32 cellular contexts compared by ENCODE assay signal in the genomic region with DNA sequence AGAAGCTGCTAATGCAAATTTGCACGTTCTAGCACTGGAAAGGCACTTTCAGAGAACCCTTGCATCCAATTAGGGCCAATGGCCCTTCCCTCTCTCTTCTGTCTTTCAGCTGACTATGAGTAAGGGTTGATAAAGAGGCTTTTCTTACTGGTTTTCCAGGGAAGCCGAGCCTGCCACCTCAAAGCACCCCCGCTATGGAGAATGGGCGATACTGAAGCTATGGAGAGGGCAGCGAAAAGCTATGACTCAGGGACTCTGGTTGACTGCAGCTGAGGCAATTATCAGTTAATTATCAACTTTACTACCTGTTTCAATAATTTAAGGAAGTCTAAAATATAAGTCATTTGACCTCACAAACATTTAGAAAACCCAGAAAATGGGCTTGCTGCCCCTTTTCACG.
DNase-seq lines count a peak whose midpoint lies in the region; ATAC-seq, FAIRE-seq and TF ChIP-seq lines count a peak whose summit lies in the region.
"Had no signal": no experiment of that assay in that cellular context is flagged by ENCODE, and none has a peak within 500 bp of the region (broad histone marks: within the 10 kb centered on the region; RNA-seq: fewer than 3 reads in every experiment).

No MANE protein-coding gene starts in this region.

- WGBS in A549 (ENCODE audit: missing lambda C conversion rate), result 17% methylated on average over 6 of the region's 6 CpGs

- H3K4me1 ChIP-seq in A549, result 0 out of 3 replicates have a peak, but pooled peaks cover 7% of the 10 kb centered on the region
- H3K4me1 ChIP-seq: HAP-1, left ventricle myocardium inferior, right lobe of liver, spleen had no signal

- peak overlapping the region; percentile 10; the same call in 1 of the 2 replicates for H3K27ac Mint-ChIP-seq in HFFc6
- no peak overlapping the region for H3K27ac Mint-ChIP-seq in WTC11
- H3K27ac Mint-ChIP-seq: activated T-helper 1 cell treated with anti-CD3 and anti-CD28 coated beads, Interleukin-12 subunit alpha, Interleukin-12 subunit beta, Interleukin-2, Interleukin-4 antibody, amounts not matched to agents 30 ng/mL and 10 ng/mL and 1 ng/mL, durations not matched to agents 14 hours and 24 hours and 36 hours; CD4-positive, CD25-positive, alpha-beta regulatory T cell; mesothelial cell of epicardium; stimulated activated naive CD8-positive, alpha-beta T cell treated with anti-CD3 and anti-CD28 coated beads, Interleukin-15, Interleukin-2, amounts not matched to agents 100 ng/mL and 50 ng/mL, for 24 hours; T-helper 17 cell had no signal

- ATAC-seq in A549 (no peak), WTC11 (peak; percentile 48), GM21576 (IDR thresholded peaks at IDR 0.05; ENCODE audit: unreplicated experiment) (no peak)
- ATAC-seq: GM12878, right lobe of liver, T-helper 17 cell had no signal

- H3K36me3 Mint-ChIP-seq in HFFc6 (ENCODE audit: low read depth) (peaks cover 18% of the 10 kb centered on the region), WTC11 (no peaks in the 10 kb centered on the region)
- H3K36me3 Mint-ChIP-seq: CD4-positive, CD25-positive, alpha-beta regulatory T cell; mesothelial cell of epicardium had no signal

- POLR2A ChIA-PET in A549 (lab: Yijun Ruan, JAX), result no interaction called here
- POLR2A ChIA-PET in WTC11 (lab: Charles Lee), result no interaction called here

- CTCF ChIA-PET in A549 (lab: Yijun Ruan, JAX), result no interaction called here
- CTCF ChIA-PET in WTC11 (lab: Charles Lee), result no interaction called here

- TF ChIP-seq CTCF in A549 (IDR thresholded peaks at IDR 0.05), result no peak
- no peak for TF ChIP-seq CTCF in HFFc6 (IDR thresholded peaks at IDR 0.05)
- TF ChIP-seq CTCF in WTC11 (IDR thresholded peaks at IDR 0.05), result no peak
- no peak for TF ChIP-seq CTCF in kidney epithelial cell (IDR thresholded peaks at IDR 0.05; ENCODE audit: insufficient read depth, low read length, poor library complexity, severe bottlenecking)

- no peaks in the 10 kb centered on the region for H3K36me3 ChIP-seq in kidney epithelial cell (ENCODE audit: control insufficient read depth, insufficient read depth, low read length)
- H3K36me3 ChIP-seq: HAP-1, left ventricle myocardium inferior, right lobe of liver, spleen, thoracic aorta had no signal

- H3K4me2 ChIP-seq in A549, result peak overlapping the region; percentile 64
- H3K4me2 ChIP-seq: SK-N-SH had no signal

- DNase-seq in A549 (ENCODE audit: low read depth in 1 of 2, low spot score in 1 of 2), result peak in 1 of 2 experiments; percentile 3
- DNase-seq in HFFc6, result no peak
- DNase-seq in WTC11 (ENCODE audit: low spot score), result no peak
- peak; percentile 92 for DNase-seq in kidney epithelial cell (ENCODE audit: low read depth)
- no peak for DNase-seq in putamen (ENCODE audit: low spot score)
- DNase-seq in NCI-H524 (lab: John Stamatoyannopoulos, UW), result no peak
- DNase-seq in dermis blood vessel endothelial cell, result no peak
- DNase-seq: activated CD4-positive, alpha-beta T cell treated with anti-CD3 and anti-CD28 coated beads, Interleukin-2, amount 50 U/mL, for 48 hours; activated CD4-positive, CD25-positive, alpha-beta regulatory T cell treated with anti-CD3 and anti-CD28 coated beads, Interleukin-2, amount 50 U/mL, for 72 hours; activated naive CD4-positive, alpha-beta T cell treated with Interleukin-2 at 50 U/mL for 16 hours; AML-193; CD4-positive, CD25-positive, alpha-beta regulatory T cell; central memory CD4-positive, alpha-beta T cell; left ventricle myocardium inferior; NCI-H1048; NCI-H1694; NCI-H2171; right lobe of liver; SK-N-SH; spleen; stimulated activated CD4-positive, alpha-beta T cell treated with anti-CD3 and anti-CD28 coated beads, Interleukin-2, amount 100 ng/mL, for 24 hours; T-helper 17 cell had no signal

- no peak for TF ChIP-seq POLR2A in A549 (IDR thresholded peaks at IDR 0.05; ENCODE audit: low read length)

- H3K4me3 Mint-ChIP-seq in HFFc6 (no peak overlapping the region), WTC11 (no peak overlapping the region)
- H3K4me3 Mint-ChIP-seq: activated T-helper 1 cell treated with anti-CD3 and anti-CD28 coated beads, Interleukin-12 subunit alpha, Interleukin-12 subunit beta, Interleukin-2, Interleukin-4 antibody, amounts not matched to agents 30 ng/mL and 10 ng/mL and 1 ng/mL, durations not matched to agents 14 hours and 24 hours and 36 hours; CD4-positive, CD25-positive, alpha-beta regulatory T cell; mesothelial cell of epicardium; stimulated activated naive CD8-positive, alpha-beta T cell treated with anti-CD3 and anti-CD28 coated beads, Interleukin-15, Interleukin-2, amounts not matched to agents 100 ng/mL and 50 ng/mL, for 24 hours; T-helper 17 cell had no signal

- H3K9me3 ChIP-seq in A549, result no peaks in the 10 kb centered on the region
- H3K9me3 ChIP-seq: HAP-1, left ventricle myocardium inferior, right lobe of liver, SK-N-SH, spleen, thoracic aorta had no signal

- TF ChIP-seq RAD21 in A549 (conservative IDR thresholded peaks at IDR 0.05 in 1 of 2, IDR thresholded peaks at IDR 0.05 in 1 of 2), result no peak

- H3K4me1 Mint-ChIP-seq in HFFc6 (ENCODE audit: low read depth), result peaks cover 21% of the 10 kb centered on the region
- H3K4me1 Mint-ChIP-seq in WTC11, result peaks cover 7% of the 10 kb centered on the region; the same call in 1 of the 2 replicates
- H3K4me1 Mint-ChIP-seq: CD4-positive, CD25-positive, alpha-beta regulatory T cell; T-helper 17 cell had no signal

- H3K4me3 ChIP-seq in A549, result no peak overlapping the region
- H3K4me3 ChIP-seq in kidney epithelial cell (ENCODE audit: low read depth, low read length), result no peak overlapping the region
- H3K4me3 ChIP-seq: GM12878, HAP-1, left ventricle myocardium inferior, right lobe of liver, spleen, thoracic aorta had no signal

- H3K9me3 Mint-ChIP-seq in HFFc6, result no peaks in the 10 kb centered on the region
- no peaks in the 10 kb centered on the region for H3K9me3 Mint-ChIP-seq in WTC11
- H3K9me3 Mint-ChIP-seq: CD4-positive, CD25-positive, alpha-beta regulatory T cell; stimulated activated naive CD8-positive, alpha-beta T cell treated with anti-CD3 and anti-CD28 coated beads, Interleukin-15, Interleukin-2, amounts not matched to agents 100 ng/mL and 50 ng/mL, for 24 hours had no signal

- H3K27me3 ChIP-seq in kidney epithelial cell (ENCODE audit: control insufficient read depth, insufficient read depth, low read length), result no peaks in the 10 kb centered on the region
- H3K27me3 ChIP-seq: right lobe of liver, spleen had no signal

- no peak for TF ChIP-seq EP300 in A549 (IDR thresholded peaks at IDR 0.05)

- peak overlapping the region in 1 of 2 experiments; percentile 43; a peak in 2 of 6 replicates for H3K27ac ChIP-seq in A549
- H3K27ac ChIP-seq: left ventricle myocardium inferior, right lobe of liver, spleen, thoracic aorta had no signal

- H3K27me3 Mint-ChIP-seq in HFFc6 (ENCODE audit: insufficient read depth) (no peaks in the 10 kb centered on the region), WTC11 (ENCODE audit: low read depth) (no peaks in the 10 kb centered on the region)
- H3K27me3 Mint-ChIP-seq: CD4-positive, CD25-positive, alpha-beta regulatory T cell; stimulated activated naive CD8-positive, alpha-beta T cell treated with anti-CD3 and anti-CD28 coated beads, Interleukin-15, Interleukin-2, amounts not matched to agents 100 ng/mL and 50 ng/mL, for 24 hours; T-helper 17 cell had no signal

- no peak for FAIRE-seq in A549 (lab: Jason Lieb, UNC)
- FAIRE-seq: A204.1, frontal cortex, GM12878, TTC549 had no signal

TF ChIP-seq in A549, 52 proteins besides CTCF, POLR2A, EP300 and RAD21 (continues in another document):
- TF ChIP-seq RNF2 (IDR thresholded peaks at IDR 0.05; ENCODE audit: borderline replicate concordance, low read depth), result no peak
- no peak for TF ChIP-seq NR3C1 (IDR thresholded peaks at IDR 0.05)
- TF ChIP-seq, protein P1, sequence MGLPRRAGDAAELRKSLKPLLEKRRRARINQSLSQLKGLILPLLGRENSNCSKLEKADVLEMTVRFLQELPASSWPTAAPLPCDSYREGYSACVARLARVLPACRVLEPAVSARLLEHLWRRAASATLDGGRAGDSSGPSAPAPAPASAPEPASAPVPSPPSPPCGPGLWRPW (IDR thresholded peaks at IDR 0.05), result no peak
- TF ChIP-seq ZNF302 (CRISPR knock-in tag; IDR thresholded peaks at IDR 0.05), result no peak
- no peak for TF ChIP-seq EHMT2 (IDR thresholded peaks at IDR 0.05; ENCODE audit: low read depth)
- no peak for TF ChIP-seq NFE2L2 (conservative IDR thresholded peaks at IDR 0.05; ENCODE audit: low read length)
- TF ChIP-seq TFCP2L1 (CRISPR knock-in tag; IDR thresholded peaks at IDR 0.05), result no peak
- no peak for TF ChIP-seq CBX8 (IDR thresholded peaks at IDR 0.05)

TF ChIP-seq in WTC11, 78 proteins besides CTCF, POLR2A, EP300 and RAD21:
- TF ChIP-seq, protein P2, sequence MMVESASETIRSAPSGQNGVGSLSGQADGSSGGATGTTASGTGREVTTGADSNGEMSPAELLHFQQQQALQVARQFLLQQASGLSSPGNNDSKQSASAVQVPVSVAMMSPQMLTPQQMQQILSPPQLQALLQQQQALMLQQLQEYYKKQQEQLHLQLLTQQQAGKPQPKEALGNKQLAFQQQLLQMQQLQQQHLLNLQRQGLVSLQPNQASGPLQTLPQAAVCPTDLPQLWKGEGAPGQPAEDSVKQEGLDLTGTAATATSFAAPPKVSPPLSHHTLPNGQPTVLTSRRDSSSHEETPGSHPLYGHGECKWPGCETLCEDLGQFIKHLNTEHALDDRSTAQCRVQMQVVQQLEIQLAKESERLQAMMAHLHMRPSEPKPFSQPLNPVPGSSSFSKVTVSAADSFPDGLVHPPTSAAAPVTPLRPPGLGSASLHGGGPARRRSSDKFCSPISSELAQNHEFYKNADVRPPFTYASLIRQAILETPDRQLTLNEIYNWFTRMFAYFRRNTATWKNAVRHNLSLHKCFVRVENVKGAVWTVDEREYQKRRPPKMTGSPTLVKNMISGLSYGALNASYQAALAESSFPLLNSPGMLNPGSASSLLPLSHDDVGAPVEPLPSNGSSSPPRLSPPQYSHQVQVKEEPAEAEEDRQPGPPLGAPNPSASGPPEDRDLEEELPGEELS (CRISPR knock-in tag; IDR thresholded peaks at IDR 0.05), result no peak
- TF ChIP-seq, protein P3, sequence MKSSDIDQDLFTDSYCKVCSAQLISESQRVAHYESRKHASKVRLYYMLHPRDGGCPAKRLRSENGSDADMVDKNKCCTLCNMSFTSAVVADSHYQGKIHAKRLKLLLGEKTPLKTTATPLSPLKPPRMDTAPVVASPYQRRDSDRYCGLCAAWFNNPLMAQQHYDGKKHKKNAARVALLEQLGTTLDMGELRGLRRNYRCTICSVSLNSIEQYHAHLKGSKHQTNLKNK (CRISPR knock-in tag; IDR thresholded peaks at IDR 0.05), result no peak
- no peak for TF ChIP-seq RORB (CRISPR knock-in tag; IDR thresholded peaks at IDR 0.05)
- TF ChIP-seq SP1 (CRISPR knock-in tag; conservative IDR thresholded peaks at IDR 0.05), result no peak
- TF ChIP-seq NFE2L1 (CRISPR knock-in tag; IDR thresholded peaks at IDR 0.05), result no peak
- no peak for TF ChIP-seq NR3C1 (CRISPR knock-in tag; conservative IDR thresholded peaks at IDR 0.05; ENCODE audit: low read depth)
- no peak for TF ChIP-seq ZNF317 (CRISPR knock-in tag; IDR thresholded peaks at IDR 0.05; ENCODE audit: borderline replicate concordance, low read depth)
- no peak for TF ChIP-seq FOXP1 (CRISPR knock-in tag; IDR thresholded peaks at IDR 0.05; ENCODE audit: borderline replicate concordance)
TF ChIP-seq in WTC11: peak in this region for 0.
